In genomic region chr10:17348111-17349008, GRCh38 we compare ENCODE assay signal across 10 cellular contexts.
DNase-seq lines count a peak whose midpoint lies in the region; ATAC-seq and TF ChIP-seq lines count a peak whose summit lies in the region.
"Had no signal": no experiment of that assay in that cellular context is flagged by ENCODE, and none has a peak within 500 bp of the region (broad histone marks: within the 10 kb centered on the region; RNA-seq: fewer than 3 reads in every experiment).

No MANE protein-coding gene starts in this region.

- H3K4me3 ChIP-seq in HFF-Myc (replicated peaks; ENCODE audit: low read depth, low read length): 0 out of 2 replicates have a peak overlapping the region, but pooled peaks have one; percentile 8
- no peak overlapping the region for H3K4me3 ChIP-seq in WERI-Rb-1 (ENCODE audit: low read depth, low read length)
- peak overlapping the region in 3 of 4 donors; percentile 5 to 17 (median 5) for H3K4me3 ChIP-seq in stomach
- no peak overlapping the region for H3K4me3 ChIP-seq in spleen

- TF ChIP-seq CTCF in HFF-Myc (IDR thresholded peaks at IDR 0.05; ENCODE audit: low read depth, low read length, missing control alignments): no peak
- no peak for TF ChIP-seq CTCF in WERI-Rb-1 (IDR thresholded peaks at IDR 0.05; ENCODE audit: low read depth, low read length)
- TF ChIP-seq CTCF in stomach (IDR thresholded peaks at IDR 0.05): no peak
- TF ChIP-seq CTCF in spleen (IDR thresholded peaks at IDR 0.05 in 8 of 11, conservative IDR thresholded peaks at IDR 0.05 in 3 of 11): no peak

- H3K9me3 ChIP-seq in WERI-Rb-1 (ENCODE audit: severe bottlenecking) (no peaks in the 10 kb centered on the region), stomach (no peaks in the 10 kb centered on the region), spleen (peaks cover 0 to 3% (median 0%) of the 10 kb centered on the region in 8 donors)

- intact Hi-C loops in left cardiac atrium (cut with DNase I) (no loop called here), stomach (cut with DNase I; ENCODE audit: low total_unique reads) (no loop called here), spleen (cut with DNase I; ENCODE audit: low total_unique reads) (no loop called here)

- H3K36me3 ChIP-seq in WERI-Rb-1: no peaks in the 10 kb centered on the region
- H3K36me3 ChIP-seq in stomach: no peaks in the 10 kb centered on the region
- no peaks in the 10 kb centered on the region for H3K36me3 ChIP-seq in spleen

- H3K36me3 Mint-ChIP-seq in T-cell: no peaks in the 10 kb centered on the region
- H3K36me3 Mint-ChIP-seq in activated naive CD8-positive, alpha-beta T cell treated with anti-CD3 and anti-CD28 coated beads, Interleukin-2, amount 50 U/mL, for 24 hours (ENCODE audit: low read depth): no peaks in the 10 kb centered on the region
- H3K36me3 Mint-ChIP-seq: naive B cell had no signal

- H3K4me1 ChIP-seq in stomach (peaks cover 0 to 13% (median 0%) of the 10 kb centered on the region in 4 donors), spleen (no peaks in the 10 kb centered on the region)

- H3K27ac Mint-ChIP-seq in T-cell: no peak overlapping the region
- no peak overlapping the region for H3K27ac Mint-ChIP-seq in activated naive CD8-positive, alpha-beta T cell treated with anti-CD3 and anti-CD28 coated beads, Interleukin-2, amount 50 U/mL, for 24 hours
- H3K27ac Mint-ChIP-seq: naive B cell had no signal

- ATAC-seq in left cardiac atrium: peak; percentile 80 to 97
- ATAC-seq in T-cell (replicated peaks in 1 of 4): no peak
- ATAC-seq in activated naive CD8-positive, alpha-beta T cell treated with anti-CD3 and anti-CD28 coated beads, Interleukin-2, amount 50 U/mL, for 24 hours: no peak

- DNase-seq in HFF-Myc (ENCODE audit: extremely low read depth, low read depth) (peak; percentile 47), WERI-Rb-1 (peak; percentile 62), left cardiac atrium (peak; percentile 79), stomach (no peak), T-cell (no peak), spleen (no peak)
- no peak for DNase-seq in activated naive CD8-positive, alpha-beta T cell treated with anti-CD3 and anti-CD28 coated beads, Interleukin-2, amount 50 U/mL, for 24 hours
- DNase-seq in stimulated activated CD4-positive, alpha-beta T cell treated with anti-CD3 and anti-CD28 coated beads, Interleukin-4, amount 100 ng/mL, for 4 hours: no peak
- DNase-seq: activated CD4-positive, alpha-beta T cell treated with anti-CD3 and anti-CD28 coated beads for 1 hour; naive B cell had no signal

- H3K27ac ChIP-seq in WERI-Rb-1 (no peak overlapping the region; the same call in 1 of the 2 replicates), stomach (peak overlapping the region in 1 of 5 donors; percentile 22), spleen (peak overlapping the region in 4 of 8 donors; percentile 1 to 22 (median 17))

- peaks cover 3 to 4% (median 4%) of the 10 kb centered on the region in 3 donors for H3K9me3 Mint-ChIP-seq in T-cell
- peaks cover 3% of the 10 kb centered on the region for H3K9me3 Mint-ChIP-seq in activated naive CD8-positive, alpha-beta T cell treated with anti-CD3 and anti-CD28 coated beads, Interleukin-2, amount 50 U/mL, for 24 hours

- POLR2A ChIA-PET in T-cell (lab: Charles Lee): no interaction called here

- peaks cover 7 to 14% of the 10 kb centered on the region in 2 donors for H3K27me3 Mint-ChIP-seq in T-cell
- H3K27me3 Mint-ChIP-seq in activated naive CD8-positive, alpha-beta T cell treated with anti-CD3 and anti-CD28 coated beads, Interleukin-2, amount 50 U/mL, for 24 hours: peaks cover 6% of the 10 kb centered on the region

- H3K4me1 Mint-ChIP-seq in T-cell: peaks cover 0 to 3% (median 0%) of the 10 kb centered on the region in 3 donors
- no peaks in the 10 kb centered on the region for H3K4me1 Mint-ChIP-seq in activated naive CD8-positive, alpha-beta T cell treated with anti-CD3 and anti-CD28 coated beads, Interleukin-2, amount 50 U/mL, for 24 hours
- H3K4me1 Mint-ChIP-seq: naive B cell had no signal

- TF ChIP-seq POLR2A in stomach (IDR thresholded peaks at IDR 0.05) (no peak), spleen (IDR thresholded peaks at IDR 0.05) (no peak)

- WGBS in stomach, 5 donors: 45 to 60% (median 49%) methylated on average over 20 of the region's 20 CpGs
- 58 to 75% (median 69%) methylated on average over 20 of the region's 20 CpGs for WGBS in spleen, 5 donors

- no peak overlapping the region for H3K4me3 Mint-ChIP-seq in T-cell
- no peak overlapping the region for H3K4me3 Mint-ChIP-seq in activated naive CD8-positive, alpha-beta T cell treated with anti-CD3 and anti-CD28 coated beads, Interleukin-2, amount 50 U/mL, for 24 hours
- H3K4me3 Mint-ChIP-seq: naive B cell had no signal

- CTCF ChIA-PET in T-cell (lab: Charles Lee): interaction anchor here (0.6 kb wide), 2 partner anchors 48 to 389 kb away, joined by 5 to 7 read pairs; no protein-coding TSS in a partner anchor

- no peak for TF ChIP-seq EP300 in stomach (IDR thresholded peaks at IDR 0.05)

- H3K27me3 ChIP-seq in WERI-Rb-1 (ENCODE audit: insufficient read depth, low read depth, severe bottlenecking) (no peaks in the 10 kb centered on the region), stomach (no peaks in the 10 kb centered on the region), spleen (replicated peaks in 1 of 7) (peaks cover 0 to 4% (median 0%) of the 10 kb centered on the region in 7 donors)

Comparison
In these comparisons a context has a peak if more than half of its experiments do, and no peak if none do; other contexts are left out.
1. DNase-seq: peak in HFF-Myc (single experiment), WERI-Rb-1 (single experiment) and left cardiac atrium (single experiment); none in stomach (single experiment), T-cell (0 of 34), activated naive CD8-positive, alpha-beta T cell treated with anti-CD3 and anti-CD28 coated beads, Interleukin-2, amount 50 U/mL, for 24 hours (single experiment), spleen (single experiment) and stimulated activated CD4-positive, alpha-beta T cell treated with anti-CD3 and anti-CD28 coated beads, Interleukin-4, amount 100 ng/mL, for 4 hours (0 of 2).
2. H3K4me3 ChIP-seq: peak in HFF-Myc (single experiment) and stomach (3 of 4); none in WERI-Rb-1 (single experiment) and spleen (0 of 8).
3. ATAC-seq: peak in left cardiac atrium (2 of 2); none in T-cell (0 of 4) and activated naive CD8-positive, alpha-beta T cell treated with anti-CD3 and anti-CD28 coated beads, Interleukin-2, amount 50 U/mL, for 24 hours (single experiment).